ENCODE assay signal across 20 cellular contexts in the genomic region with DNA sequence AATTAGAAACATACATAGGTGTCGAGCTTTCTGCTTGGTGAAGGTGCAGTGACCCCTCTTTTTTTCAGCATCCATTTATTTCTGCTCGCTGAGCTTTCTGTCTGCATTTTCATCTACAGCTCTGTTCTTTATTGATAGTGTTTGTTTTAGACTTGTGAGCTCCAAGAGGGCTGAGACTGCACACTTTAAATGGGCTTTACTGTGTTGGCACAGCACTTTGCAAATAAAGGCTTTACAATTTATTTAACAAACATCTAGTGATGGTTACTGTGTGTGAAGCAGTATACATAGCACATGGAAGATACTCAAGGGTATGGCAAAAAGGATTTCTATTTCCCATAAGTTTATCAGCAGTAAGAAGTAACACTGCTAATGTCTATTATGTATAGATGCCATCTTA.
"Had no signal": no experiment of that assay in that cellular context is flagged by ENCODE, and none has a peak within 500 bp of the region (broad histone marks: within the 10 kb centered on the region; RNA-seq: fewer than 3 reads in every experiment).

No MANE protein-coding gene starts in this region.

- H3K9me3 Mint-ChIP-seq: endodermal cell; immature natural killer cell; natural killer cell treated with Interleukin-12 subunit alpha and Interleukin-12 subunit beta and Interleukin-15 and Interleukin-18, amount 100 ng/mL, for 72 hours had no signal

- H3K4me1 Mint-ChIP-seq: immature natural killer cell had no signal

- DNase-seq: effector CD4-positive, alpha-beta T cell; endodermal cell; erythroblast; foreskin keratinocyte; immature natural killer cell; kidney; left cardiac atrium; left ventricle myocardium inferior; mesenchymal stem cell; midbrain; nucleus accumbens; ovary; right cardiac atrium; small intestine; stimulated activated CD4-positive, alpha-beta T cell treated with anti-CD3 and anti-CD28 coated beads, Interleukin-12 subunit alpha, Interleukin-12 subunit beta, amount 100 ng/mL, for 4 hours; stimulated activated naive CD4-positive, alpha-beta T cell; trophoblast cell had no signal

- H3K9me3 ChIP-seq: left ventricle myocardium inferior, ovary had no signal

- H3K4me2 ChIP-seq: neural progenitor cell had no signal

- ATAC-seq: foreskin keratinocyte; left cardiac atrium; natural killer cell treated with Interleukin-12 subunit alpha and Interleukin-12 subunit beta and Interleukin-15 and Interleukin-18, amount 100 ng/mL, for 72 hours; right cardiac atrium had no signal

- H3K36me3 ChIP-seq: left ventricle myocardium inferior, neural progenitor cell, ovary had no signal

- H3K36me3 Mint-ChIP-seq: immature natural killer cell, neural progenitor cell had no signal

- H3K4me3 ChIP-seq: left ventricle myocardium inferior, lung, neural progenitor cell, ovary had no signal

- H3K27ac Mint-ChIP-seq: endodermal cell; immature natural killer cell; natural killer cell treated with Interleukin-12 subunit alpha and Interleukin-12 subunit beta and Interleukin-15 and Interleukin-18, amount 100 ng/mL, for 72 hours; neural progenitor cell had no signal

- H3K27me3 ChIP-seq: foreskin keratinocyte, neural progenitor cell, ovary had no signal

- H2AFZ ChIP-seq: neural progenitor cell had no signal

- H3K9ac ChIP-seq: neural progenitor cell had no signal

- H3K4me3 Mint-ChIP-seq: endodermal cell; immature natural killer cell; natural killer cell treated with Interleukin-12 subunit alpha and Interleukin-12 subunit beta and Interleukin-15 and Interleukin-18, amount 100 ng/mL, for 72 hours; neural progenitor cell had no signal

- H3K27ac ChIP-seq: foreskin keratinocyte, left ventricle myocardium inferior, neural progenitor cell, ovary had no signal

- H3K4me1 ChIP-seq: foreskin keratinocyte had no signal
